In the genomic region with DNA sequence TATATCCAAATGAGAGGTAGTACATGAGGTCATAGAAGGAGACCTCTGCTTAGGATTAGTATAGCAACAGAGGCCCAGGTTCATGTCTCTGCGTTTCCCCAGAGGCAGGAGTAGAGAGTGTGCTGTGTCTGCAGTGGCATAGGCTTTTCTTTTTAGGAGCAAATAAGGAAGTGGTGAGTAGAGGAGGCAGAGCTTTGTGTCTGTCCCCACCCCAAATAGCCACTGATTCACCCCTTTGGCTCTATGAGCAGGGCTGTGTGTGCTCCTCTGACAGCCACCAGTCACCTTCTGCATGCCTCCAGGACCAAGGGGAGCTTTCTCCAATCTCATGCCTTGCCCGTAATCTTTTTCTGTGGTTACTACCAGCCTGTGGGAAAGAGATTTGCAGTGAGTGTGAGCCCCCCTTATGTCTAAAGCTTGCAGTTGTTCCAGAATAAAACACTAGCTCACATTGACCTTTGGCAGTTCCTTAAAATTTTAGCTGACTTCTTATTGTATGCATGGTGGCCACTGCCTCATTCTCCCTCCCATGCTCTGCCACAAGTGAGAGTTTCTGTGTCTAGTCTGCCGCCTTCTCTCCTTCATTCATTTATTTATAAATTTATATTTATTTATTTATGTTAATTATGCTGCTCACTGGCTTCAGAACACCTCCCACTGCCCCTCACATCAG, we compare ENCODE assay signal across 16 cellular contexts. TPM values are rescaled to one million over a fixed set of nuclear protein-coding genes. Genes with fewer than 3 reads are reported as not detected.
DNase-seq lines count a peak whose midpoint lies in the region; ATAC-seq and TF ChIP-seq lines count a peak whose summit lies in the region.
"Had no signal": no experiment of that assay in that cellular context is flagged by ENCODE, and none has a peak within 500 bp of the region (broad histone marks: within the 10 kb centered on the region; RNA-seq: fewer than 3 reads in every experiment).

No MANE protein-coding gene starts in this region.

- TF ChIP-seq POLR2A in thyroid gland (IDR thresholded peaks at IDR 0.05), result no peak

- no peak overlapping the region for H3K4me2 ChIP-seq in PC-3 (ENCODE audit: low read length)

- POLR2A ChIA-PET in PC-3 (lab: Charles Lee; ENCODE audit: unreplicated experiment), result no interaction called here

- TF ChIP-seq CTCF in PC-3 (conservative IDR thresholded peaks at IDR 0.05; ENCODE audit: low read depth, low read length) (no peak), thyroid gland (IDR thresholded peaks at IDR 0.05) (no peak)

- no peaks in the 10 kb centered on the region for H3K27me3 ChIP-seq in PC-3 (ENCODE audit: low read length)
- no peaks in the 10 kb centered on the region for H3K27me3 ChIP-seq in thyroid gland

- no peak overlapping the region for H3K4me3 Mint-ChIP-seq in stimulated activated effector memory CD8-positive, alpha-beta T cell treated with anti-CD3 and anti-CD28 coated beads, Interleukin-12 subunit alpha, Interleukin-12 subunit beta, amount 100 ng/mL, for 72 hours
- H3K4me3 Mint-ChIP-seq: type B pancreatic cell had no signal

- DNase-seq in Right ventricle myocardium inferior (ENCODE audit: missing footprints), result no peak
- no peak for DNase-seq in cardiac septum (ENCODE audit: low spot score)
- DNase-seq in PC-3, result peak; percentile 1
- DNase-seq in hepatic stellate cell (ENCODE audit: low spot score), result peak; percentile 12
- no peak for DNase-seq in stimulated activated effector memory CD8-positive, alpha-beta T cell treated with anti-CD3 and anti-CD28 coated beads, Interleukin-12 subunit alpha, Interleukin-12 subunit beta, amount 100 ng/mL, for 72 hours (ENCODE audit: low spot score in 2 of 2)
- no peak for DNase-seq in UCSD-AML1 (lab: John Stamatoyannopoulos, UW; ENCODE audit: unreplicated experiment)
- no peak for DNase-seq in HT-29 (ENCODE audit: low spot score)
- no peak for DNase-seq in thyroid gland
- DNase-seq: ACHN; activated T-cell treated with anti-CD3 and anti-CD28 coated beads, Interleukin-2, amount 50 U/mL, for 1 hour; amniotic stem cell; DMS 273 treated with DMSO at 0.1 percent for 48 hours; NCI-H2081 had no signal

- H3K27ac Mint-ChIP-seq in stimulated activated effector memory CD8-positive, alpha-beta T cell treated with anti-CD3 and anti-CD28 coated beads, Interleukin-12 subunit alpha, Interleukin-12 subunit beta, amount 100 ng/mL, for 72 hours, result peak overlapping the region; percentile 53
- H3K27ac Mint-ChIP-seq: type B pancreatic cell had no signal

- CTCF ChIA-PET in PC-3 (lab: Charles Lee), result no interaction called here

- no peaks in the 10 kb centered on the region for H4K20me1 ChIP-seq in PC-3 (ENCODE audit: low read length)

- no peaks in the 10 kb centered on the region for H3K4me1 Mint-ChIP-seq in stimulated activated effector memory CD8-positive, alpha-beta T cell treated with anti-CD3 and anti-CD28 coated beads, Interleukin-12 subunit alpha, Interleukin-12 subunit beta, amount 100 ng/mL, for 72 hours

- H3K9me3 ChIP-seq in PC-3 (ENCODE audit: low read length), result no peaks in the 10 kb centered on the region
- H3K9me3 ChIP-seq in thyroid gland, result no peaks in the 10 kb centered on the region

- H3F3A ChIP-seq in PC-3 (ENCODE audit: low read length, unreplicated experiment), result no peaks in the 10 kb centered on the region

- H3K36me3 ChIP-seq in PC-3 (ENCODE audit: low read depth, low read length) (no peaks in the 10 kb centered on the region), thyroid gland (no peaks in the 10 kb centered on the region)

- WGBS in thyroid gland, 2 donors, result 87 to 94% methylated on average over 3 of the region's 3 CpGs

- H3K9ac ChIP-seq in PC-3 (ENCODE audit: low read length), result no peak overlapping the region
- H3K9ac ChIP-seq: parathyroid adenoma had no signal

- H3K27ac ChIP-seq in PC-3 (ENCODE audit: low read length) (no peak overlapping the region), thyroid gland (no peak overlapping the region)
- H3K27ac ChIP-seq: parathyroid adenoma, SK-N-MC had no signal

- BruUV-seq in PC-3 (replicated peaks; lab: Mats Ljungman, UMichigan), result no TSS peak

- no peak overlapping the region for H2AFZ ChIP-seq in PC-3 (ENCODE audit: low read length)
- H2AFZ ChIP-seq: parathyroid adenoma had no signal

- H3K9me3 Mint-ChIP-seq in stimulated activated effector memory CD8-positive, alpha-beta T cell treated with anti-CD3 and anti-CD28 coated beads, Interleukin-12 subunit alpha, Interleukin-12 subunit beta, amount 100 ng/mL, for 72 hours, result no peaks in the 10 kb centered on the region
- H3K9me3 Mint-ChIP-seq: type B pancreatic cell had no signal

- no peak overlapping the region for H3K4me3 ChIP-seq in PC-3 (ENCODE audit: low read length)
- H3K4me3 ChIP-seq in thyroid gland (replicated peaks in 1 of 3), result no peak overlapping the region
- H3K4me3 ChIP-seq: SK-N-MC had no signal

- intact Hi-C loops in Right ventricle myocardium inferior (cut with DNase I) (no loop called here), cardiac septum (cut with DNase I) (no loop called here), PC-3 (cut with micrococcal nuclease) (no loop called here), thyroid gland (cut with DNase I) (no loop called here)

- H3K79me2 ChIP-seq in PC-3 (ENCODE audit: low read length), result no peaks in the 10 kb centered on the region
- H3K79me2 ChIP-seq: parathyroid adenoma had no signal

- H3K4me1 ChIP-seq in PC-3 (ENCODE audit: insufficient read depth, low read length) (no peaks in the 10 kb centered on the region; the same call in 1 of the 2 replicates), thyroid gland (no peaks in the 10 kb centered on the region)
- H3K4me1 ChIP-seq: parathyroid adenoma had no signal

- peaks cover 86% of the 10 kb centered on the region for H3K36me3 Mint-ChIP-seq in stimulated activated effector memory CD8-positive, alpha-beta T cell treated with anti-CD3 and anti-CD28 coated beads, Interleukin-12 subunit alpha, Interleukin-12 subunit beta, amount 100 ng/mL, for 72 hours

- ATAC-seq in Right ventricle myocardium inferior (peak; percentile 72), PC-3 (peak; percentile 49; the same call in 1 of the 2 replicates)
- no peak for ATAC-seq in stimulated activated effector memory CD8-positive, alpha-beta T cell treated with anti-CD3 and anti-CD28 coated beads, Interleukin-12 subunit alpha, Interleukin-12 subunit beta, amount 100 ng/mL, for 72 hours

- H3K9me2 ChIP-seq in PC-3 (replicated peaks; ENCODE audit: low read length), result no peaks in the 10 kb centered on the region

RNA-seq across cellular contexts. Expression of gene ELAC1, which starts 23.5 kb away (rescaled TPM):
- total RNA-seq in Right ventricle myocardium inferior (5.6 TPM), cardiac septum (4.5 TPM), PC-3 (2014; rRNA removed) (1.7 and 4.4 TPM in 2 replicates), thyroid gland (10 to 100 TPM in 3 of 4 donors, 1 to 10 TPM in 1; 9.3 to 23.5 (median 16.3) TPM)
- 1.7 and 2.4 TPM in 2 replicates for total RNA-seq in HT-29 (2014; rRNA removed; shearing (Covaris generic))

Comparison
In these comparisons a context has a peak if more than half of its experiments do, and no peak if none do; other contexts are left out.
1. DNase-seq: peak in PC-3 (single experiment) and hepatic stellate cell (single experiment); none in Right ventricle myocardium inferior (single experiment), cardiac septum (single experiment), stimulated activated effector memory CD8-positive, alpha-beta T cell treated with anti-CD3 and anti-CD28 coated beads, Interleukin-12 subunit alpha, Interleukin-12 subunit beta, amount 100 ng/mL, for 72 hours (0 of 2), UCSD-AML1 (single experiment), HT-29 (single experiment) and thyroid gland (0 of 2).